16 cellular contexts compared by ENCODE assay signal in genomic region chr10:44172883-44173557, GRCh38.
"Had no signal": no experiment of that assay in that cellular context is flagged by ENCODE, and none has a peak within 500 bp of the region (broad histone marks: within the 10 kb centered on the region; RNA-seq: fewer than 3 reads in every experiment).

No MANE protein-coding gene starts in this region.

- H3K4me1 ChIP-seq: left lung had no signal

- H3K27me3 Mint-ChIP-seq: activated CD4-positive, alpha-beta memory T cell treated with anti-CD3 and anti-CD28 coated beads, Interleukin-2, amount 10 ng/mL, durations not matched to agents 7 days and 5 days had no signal

- DNase-seq: activated CD4-positive, alpha-beta memory T cell treated with anti-CD3 and anti-CD28 coated beads, Interleukin-2, amount 10 ng/mL, durations not matched to agents 7 days and 5 days; activated CD8-positive, alpha-beta memory T cell treated with anti-CD3 and anti-CD28 coated beads, Interleukin-2, amount 50 U/mL, for 4 hours; central memory CD4-positive, alpha-beta T cell; effector memory CD8-positive, alpha-beta T cell; foreskin fibroblast; glutamatergic neuron; immature natural killer cell; left lung; natural killer cell; occipital lobe; stimulated activated CD4-positive, alpha-beta T cell treated with anti-CD3 and anti-CD28 coated beads, Interleukin-4, amount 100 ng/mL, for 1 hour; stimulated activated CD8-positive, alpha-beta memory T cell treated with anti-CD3 and anti-CD28 coated beads, Interleukin-4, amount 100 ng/mL, for 48 hours; stimulated activated naive CD8-positive, alpha-beta T cell treated with anti-CD3 and anti-CD28 coated beads, Interleukin-15, Interleukin-2, amounts not matched to agents 100 U/mL and 50 U/mL, for 24 hours; T-helper 9 cell had no signal

- H3K36me3 ChIP-seq: left lung had no signal

- H3K27me3 ChIP-seq: left lung had no signal

- H3K9me3 Mint-ChIP-seq: activated CD4-positive, alpha-beta memory T cell treated with anti-CD3 and anti-CD28 coated beads, Interleukin-2, amount 10 ng/mL, durations not matched to agents 7 days and 5 days; effector memory CD8-positive, alpha-beta T cell; immature natural killer cell; natural killer cell had no signal

- H3K9me3 ChIP-seq: left lung had no signal

- H3K4me3 ChIP-seq: left lung had no signal

- ATAC-seq: effector memory CD8-positive, alpha-beta T cell; natural killer cell; stimulated activated naive CD8-positive, alpha-beta T cell treated with anti-CD3 and anti-CD28 coated beads, Interleukin-15, Interleukin-2, amounts not matched to agents 100 U/mL and 50 U/mL, for 24 hours had no signal

- H3K4me3 Mint-ChIP-seq: activated CD4-positive, alpha-beta memory T cell treated with anti-CD3 and anti-CD28 coated beads, Interleukin-2, amount 10 ng/mL, durations not matched to agents 7 days and 5 days; effector memory CD8-positive, alpha-beta T cell; immature natural killer cell; memory B cell; natural killer cell had no signal

- H3K27ac Mint-ChIP-seq: activated CD4-positive, alpha-beta memory T cell treated with anti-CD3 and anti-CD28 coated beads, Interleukin-2, amount 10 ng/mL, durations not matched to agents 7 days and 5 days; effector memory CD8-positive, alpha-beta T cell; immature natural killer cell; memory B cell; natural killer cell had no signal

- H3K4me1 Mint-ChIP-seq: activated CD4-positive, alpha-beta memory T cell treated with anti-CD3 and anti-CD28 coated beads, Interleukin-2, amount 10 ng/mL, durations not matched to agents 7 days and 5 days; immature natural killer cell; memory B cell; natural killer cell had no signal

- H3K36me3 Mint-ChIP-seq: immature natural killer cell, memory B cell, natural killer cell had no signal

- H3K27ac ChIP-seq: left lung, VCaP had no signal
